9 cellular contexts compared by ENCODE assay signal in the genomic region with DNA sequence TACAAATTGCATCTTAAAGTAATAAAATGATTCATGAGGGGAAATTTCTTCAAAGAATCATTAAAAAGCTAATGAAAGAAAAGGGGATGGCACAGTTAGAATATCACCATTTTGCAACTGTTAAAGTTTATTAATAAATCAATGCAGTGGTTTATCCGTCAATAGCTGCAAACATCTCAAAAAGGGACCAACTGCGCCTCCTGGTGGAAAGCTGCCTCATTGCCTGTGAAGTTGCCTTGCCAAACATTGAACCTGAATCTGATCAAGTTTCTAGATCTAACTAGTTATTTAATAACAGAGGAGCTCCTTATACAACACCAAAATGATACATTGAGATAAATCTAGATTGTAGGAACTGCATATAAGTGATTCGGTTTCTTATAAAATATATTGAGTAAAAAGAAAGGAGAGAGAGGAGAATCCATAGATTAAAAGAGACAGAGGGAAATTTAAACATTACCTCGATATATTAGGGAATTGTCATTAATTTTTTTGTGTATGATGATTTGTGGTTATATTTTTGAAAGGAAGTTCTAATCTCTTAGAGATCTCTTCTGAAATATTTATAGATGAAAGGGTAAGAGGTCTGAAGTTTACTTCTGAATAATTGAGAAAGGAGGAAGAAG. TPM values are rescaled to one million over a fixed set of nuclear protein-coding genes. Genes with fewer than 3 reads are reported as not detected.
DNase-seq lines count a peak whose midpoint lies in the region; ATAC-seq and TF ChIP-seq lines count a peak whose summit lies in the region.
"Had no signal": no experiment of that assay in that cellular context is flagged by ENCODE, and none has a peak within 500 bp of the region (broad histone marks: within the 10 kb centered on the region; RNA-seq: fewer than 3 reads in every experiment).

No MANE protein-coding gene starts in this region.

- no peaks in the 10 kb centered on the region for H3K9me3 Mint-ChIP-seq in activated CD8-positive, alpha-beta memory T cell treated with anti-CD3 and anti-CD28 coated beads, Interleukin-2, amount 10 ng/mL, durations not matched to agents 7 days and 5 days (ENCODE audit: low read depth)
- H3K9me3 Mint-ChIP-seq in endothelial cell (ENCODE audit: unreplicated experiment) = no peaks in the 10 kb centered on the region
- no peaks in the 10 kb centered on the region for H3K9me3 Mint-ChIP-seq in naive B cell
- H3K9me3 Mint-ChIP-seq: activated naive CD4-positive, alpha-beta T cell treated with anti-CD3 and anti-CD28 coated beads, Interleukin-2, amount 50 U/mL, for 72 hours had no signal

- H3K36me3 Mint-ChIP-seq in activated CD8-positive, alpha-beta memory T cell treated with anti-CD3 and anti-CD28 coated beads, Interleukin-2, amount 10 ng/mL, durations not matched to agents 7 days and 5 days = no peaks in the 10 kb centered on the region
- H3K36me3 Mint-ChIP-seq in endothelial cell (ENCODE audit: low read depth, unreplicated experiment) (no peaks in the 10 kb centered on the region), naive B cell (no peaks in the 10 kb centered on the region)
- H3K36me3 Mint-ChIP-seq: activated naive CD4-positive, alpha-beta T cell treated with anti-CD3 and anti-CD28 coated beads, Interleukin-2, amount 50 U/mL, for 72 hours had no signal

- H3K4me3 Mint-ChIP-seq in activated CD8-positive, alpha-beta memory T cell treated with anti-CD3 and anti-CD28 coated beads, Interleukin-2, amount 10 ng/mL, durations not matched to agents 7 days and 5 days = no peak overlapping the region
- H3K4me3 Mint-ChIP-seq in endothelial cell (ENCODE audit: unreplicated experiment) = no peak overlapping the region
- H3K4me3 Mint-ChIP-seq in naive B cell = no peak overlapping the region

- peaks cover 17% of the 10 kb centered on the region for H3K4me1 Mint-ChIP-seq in activated CD8-positive, alpha-beta memory T cell treated with anti-CD3 and anti-CD28 coated beads, Interleukin-2, amount 10 ng/mL, durations not matched to agents 7 days and 5 days
- H3K4me1 Mint-ChIP-seq in endothelial cell (ENCODE audit: unreplicated experiment) (peaks cover 16% of the 10 kb centered on the region), naive B cell (peaks cover 0 to 7% (median 4%) of the 10 kb centered on the region in 3 donors)

- no peak overlapping the region for H3K27ac Mint-ChIP-seq in activated CD8-positive, alpha-beta memory T cell treated with anti-CD3 and anti-CD28 coated beads, Interleukin-2, amount 10 ng/mL, durations not matched to agents 7 days and 5 days
- no peak overlapping the region for H3K27ac Mint-ChIP-seq in endothelial cell (ENCODE audit: unreplicated experiment)
- no peak overlapping the region for H3K27ac Mint-ChIP-seq in naive B cell
- H3K27ac Mint-ChIP-seq: activated naive CD4-positive, alpha-beta T cell treated with anti-CD3 and anti-CD28 coated beads, Interleukin-2, amount 50 U/mL, for 72 hours had no signal

- DNase-seq in DMS79 (lab: John Stamatoyannopoulos, UW) (peak; percentile 3), NCI-H82 (lab: John Stamatoyannopoulos, UW) (peak; percentile 63), endothelial cell (ENCODE audit: low spot score) (peak; percentile 74), naive B cell (peak; percentile 65)
- DNase-seq in activated CD8-positive, alpha-beta memory T cell treated with anti-CD3 and anti-CD28 coated beads, Interleukin-2, amount 10 ng/mL, durations not matched to agents 7 days and 5 days = peak; percentile 84
- DNase-seq in stimulated activated CD8-positive, alpha-beta memory T cell treated with anti-CD3 and anti-CD28 coated beads, Interleukin-7, amount 100 ng/mL, for 24 hours (ENCODE audit: low read depth) = peak; percentile 70

- CTCF ChIA-PET in activated CD8-positive, alpha-beta memory T cell treated with anti-CD3 and anti-CD28 coated beads, Interleukin-2, amount 10 ng/mL, durations not matched to agents 7 days and 5 days (lab: Charles Lee) = interaction anchor here (0.6 to 12.5 kb wide), 27 partner anchors 8 to 397 kb away, joined by 3 to 454 read pairs (median 4); a partner anchor contains a TSS

- peaks cover 18% of the 10 kb centered on the region for H3K27me3 Mint-ChIP-seq in activated CD8-positive, alpha-beta memory T cell treated with anti-CD3 and anti-CD28 coated beads, Interleukin-2, amount 10 ng/mL, durations not matched to agents 7 days and 5 days
- H3K27me3 Mint-ChIP-seq in endothelial cell (ENCODE audit: unreplicated experiment) = no peaks in the 10 kb centered on the region
- H3K27me3 Mint-ChIP-seq in naive B cell = peaks cover 9 to 35% (median 25%) of the 10 kb centered on the region in 3 donors

- TF ChIP-seq CTCF in endothelial cell (IDR thresholded peaks at IDR 0.05; ENCODE audit: unreplicated experiment) = peak; percentile 94

- ATAC-seq in HG02852 (IDR thresholded peaks at IDR 0.05; ENCODE audit: unreplicated experiment) = peak; percentile 44
- peak; percentile 81 for ATAC-seq in activated CD8-positive, alpha-beta memory T cell treated with anti-CD3 and anti-CD28 coated beads, Interleukin-2, amount 10 ng/mL, durations not matched to agents 7 days and 5 days
- peak; percentile 54 to 60 for ATAC-seq in naive B cell (ENCODE audit: low read depth in 2 of 2)
- ATAC-seq in HG03139 (IDR thresholded peaks at IDR 0.05; ENCODE audit: unreplicated experiment) = no peak

RNA-seq across cellular contexts. Expression of a gene that starts 6.9 kb away (rescaled TPM):
- total RNA-seq in activated CD8-positive, alpha-beta memory T cell treated with anti-CD3 and anti-CD28 coated beads, Interleukin-2, amount 10 ng/mL, durations not matched to agents 7 days and 5 days = 10 to 100 TPM; 48.7 to 56.6 TPM
- total RNA-seq in endothelial cell (ENCODE audit: unreplicated experiment) = 36.8 TPM
- polyA plus RNA-seq in naive B cell (ENCODE audit: low read depth in 6 of 6) = 10 to 100 TPM; 51.5 to 84.4 (median 60.3) TPM

RNA-seq across cellular contexts. Expression of a gene that starts 27.4 kb away (rescaled TPM):
- 10 to 100 TPM; 12.1 to 15.2 TPM for total RNA-seq in activated CD8-positive, alpha-beta memory T cell treated with anti-CD3 and anti-CD28 coated beads, Interleukin-2, amount 10 ng/mL, durations not matched to agents 7 days and 5 days
- 20.7 TPM for total RNA-seq in endothelial cell (ENCODE audit: unreplicated experiment)
- polyA plus RNA-seq in naive B cell (ENCODE audit: low read depth in 6 of 6) = 10 to 100 TPM; 22.5 to 39.9 (median 26.9) TPM

RNA-seq across cellular contexts. Expression of a gene that starts 27.7 kb away (rescaled TPM):
- total RNA-seq in activated CD8-positive, alpha-beta memory T cell treated with anti-CD3 and anti-CD28 coated beads, Interleukin-2, amount 10 ng/mL, durations not matched to agents 7 days and 5 days = 10 to 100 TPM; 20.8 to 22.2 TPM
- total RNA-seq in endothelial cell (ENCODE audit: unreplicated experiment) = 8.0 TPM
- polyA plus RNA-seq in naive B cell (ENCODE audit: low read depth in 6 of 6) = 100 to 1,000 TPM in 1 of 6 donors, 10 to 100 TPM in 5; 28.8 to 107 (median 80.0) TPM

RNA-seq across cellular contexts. Expression of a gene that starts 53.8 kb away (rescaled TPM):
- 10 to 100 TPM; 27.1 to 40.0 TPM for total RNA-seq in activated CD8-positive, alpha-beta memory T cell treated with anti-CD3 and anti-CD28 coated beads, Interleukin-2, amount 10 ng/mL, durations not matched to agents 7 days and 5 days
- total RNA-seq in endothelial cell (ENCODE audit: unreplicated experiment) = 8.4 TPM
- 10 to 100 TPM in 5 of 6 donors, 1 to 10 TPM in 1; 7.9 to 21.5 (median 17.9) TPM for polyA plus RNA-seq in naive B cell (ENCODE audit: low read depth in 6 of 6)

RNA-seq across cellular contexts. Expression of a gene that starts 55.6 kb away (rescaled TPM):
- not detected for total RNA-seq in activated CD8-positive, alpha-beta memory T cell treated with anti-CD3 and anti-CD28 coated beads, Interleukin-2, amount 10 ng/mL, durations not matched to agents 7 days and 5 days
- not detected for total RNA-seq in endothelial cell (ENCODE audit: unreplicated experiment)
- polyA plus RNA-seq in naive B cell (ENCODE audit: low read depth in 6 of 6) = not detected
- total RNA-seq: activated naive CD4-positive, alpha-beta T cell treated with anti-CD3 and anti-CD28 coated beads, Interleukin-2, amount 50 U/mL, for 72 hours had no signal

Comparison
In these comparisons a context has a peak if more than half of its experiments do, and no peak if none do; other contexts are left out.
1. DNase-seq: peak in every context shown above with its lines; median percentile 84 in activated CD8-positive, alpha-beta memory T cell treated with anti-CD3 and anti-CD28 coated beads, Interleukin-2, amount 10 ng/mL, durations not matched to agents 7 days and 5 days; 74 in endothelial cell; 70 in stimulated activated CD8-positive, alpha-beta memory T cell treated with anti-CD3 and anti-CD28 coated beads, Interleukin-7, amount 100 ng/mL, for 24 hours; 65 in naive B cell; 63 in NCI-H82; 3 in DMS79.